9 cellular contexts compared by ENCODE assay signal in the genomic region with DNA sequence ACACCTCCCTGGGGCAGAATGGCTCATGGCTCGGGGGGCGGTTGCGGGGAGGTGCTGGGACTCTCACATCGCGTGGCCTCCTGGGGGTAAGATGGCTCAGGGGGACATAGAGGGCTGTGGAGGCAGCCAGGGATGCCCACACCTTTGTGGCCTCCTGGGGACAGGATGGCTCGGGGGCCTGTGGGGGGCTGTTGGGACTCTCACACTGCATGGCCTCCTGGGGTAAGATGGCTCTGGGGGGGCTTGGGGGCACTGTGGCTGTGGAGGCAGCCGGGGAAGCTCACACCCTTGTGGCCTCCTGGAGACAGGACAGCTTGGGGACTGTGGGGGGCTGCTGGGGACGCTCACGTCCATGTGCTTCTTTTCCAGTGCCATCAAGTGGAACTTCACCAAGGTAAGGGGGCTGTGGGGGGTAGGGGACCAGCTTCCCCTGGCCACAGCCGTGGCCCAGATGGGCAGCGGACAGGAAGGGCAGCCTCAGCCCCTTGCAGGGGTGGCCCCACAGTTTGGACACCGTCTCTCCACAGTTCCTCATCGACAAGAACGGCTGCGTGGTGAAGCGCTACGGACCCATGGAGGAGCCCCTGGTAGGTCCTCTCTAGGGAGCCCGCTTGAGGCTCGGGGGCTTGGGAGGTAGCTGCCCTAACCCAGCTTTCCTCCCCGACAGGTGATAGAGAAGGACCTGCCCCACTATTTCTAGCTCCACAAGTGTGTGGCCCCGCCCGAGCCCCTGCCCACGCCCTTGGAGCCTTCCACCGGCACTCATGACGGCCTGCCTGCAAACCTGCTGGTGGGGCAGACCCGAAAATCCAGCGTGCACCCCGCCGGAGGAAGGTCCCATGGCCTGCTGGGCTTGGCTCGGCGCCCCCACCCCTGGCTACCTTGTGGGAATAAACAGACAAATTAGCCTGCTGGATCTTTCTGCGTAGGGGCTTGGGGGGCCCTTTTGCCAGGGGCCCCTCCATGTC. TPM values are rescaled to one million over a fixed set of nuclear protein-coding genes. Genes with fewer than 3 reads are reported as not detected.
DNase-seq lines count a peak whose midpoint lies in the region; ATAC-seq and TF ChIP-seq lines count a peak whose summit lies in the region.
"Had no signal": no experiment of that assay in that cellular context is flagged by ENCODE, and none has a peak within 500 bp of the region (broad histone marks: within the 10 kb centered on the region; RNA-seq: fewer than 3 reads in every experiment).

No MANE protein-coding gene starts in this region.

- BruUV-seq in IMR-90 (replicated peaks; lab: Mats Ljungman, UMichigan), result TSS peak; percentile 84
- BruUV-seq in mammary epithelial cell (replicated peaks; lab: Mats Ljungman, UMichigan), result TSS peak; percentile 34

- no peak overlapping the region for H2BK5ac ChIP-seq in IMR-90 (ENCODE audit: low read depth, low read length, poor library complexity, severe bottlenecking)

- POLR2A ChIA-PET in IMR-90 (lab: Charles Lee; ENCODE audit: unreplicated experiment), result no interaction called here

- no peak overlapping the region for H3K27ac Mint-ChIP-seq in neural crest cell (ENCODE audit: unreplicated experiment)

- TF ChIP-seq RAD21 in IMR-90 (IDR thresholded peaks at IDR 0.05; ENCODE audit: low read length), result no peak

- ATAC-seq in IMR-90 (ENCODE audit: low read depth) (no peak), HG03280 (IDR thresholded peaks at IDR 0.05; ENCODE audit: unreplicated experiment) (no peak), HG03025 (IDR thresholded peaks at IDR 0.05; ENCODE audit: low FRiP score, unreplicated experiment) (no peak)

- H3K4me3 Mint-ChIP-seq in neural crest cell, result peak overlapping the region; percentile 84

- no peak overlapping the region for H3K14ac ChIP-seq in IMR-90 (replicated peaks; ENCODE audit: low read depth, low read length)

- DNase-seq in IMR-90 (no peak), mammary epithelial cell (no peak), neural crest cell (ENCODE audit: low read depth, low spot score) (no peak), SIG-M5 (lab: John Stamatoyannopoulos, UW) (no peak), NCI-H345 treated with DMSO at 0.1 percent for 48 hours (lab: John Stamatoyannopoulos, UW; ENCODE audit: unreplicated experiment) (no peak)
- DNase-seq: NCI-H774 had no signal

- H3K27ac ChIP-seq in BLaER1 (peak overlapping the region; percentile 68; the same call in 1 of the 2 replicates), IMR-90 (ENCODE audit: insufficient read depth, low read length) (peak overlapping the region; percentile 84; the same call in 1 of the 2 replicates), mammary epithelial cell (ENCODE audit: insufficient read depth, low read depth, low read length) (no peak overlapping the region)

- H3K79me1 ChIP-seq in IMR-90 (ENCODE audit: low read depth in 1 of 2, low read length in 2 of 2), result peaks cover 0 to 25% of the 10 kb centered on the region in 2 experiments; a peak in 2 of 4 replicates

- no peak overlapping the region for H3K23ac ChIP-seq in IMR-90 (ENCODE audit: low read depth, low read length)

- H2BK120ac ChIP-seq in IMR-90 (ENCODE audit: low read depth, low read length), result no peak overlapping the region

- H3K9me1 ChIP-seq in IMR-90 (ENCODE audit: insufficient read depth, low read length), result 0 out of 2 replicates have a peak, but pooled peaks cover 2% of the 10 kb centered on the region

- no peak overlapping the region for H4K5ac ChIP-seq in IMR-90 (ENCODE audit: low read depth, low read length)

- TF ChIP-seq POLR2A in IMR-90 (IDR thresholded peaks at IDR 0.05; ENCODE audit: low read depth, low read length), result no peak

- intact Hi-C loops in IMR-90 (cut with micrococcal nuclease), result no loop called here
- intact Hi-C loops in mammary epithelial cell (cut with micrococcal nuclease), result no loop called here

- H3K4me1 ChIP-seq in BLaER1 (peaks cover 58% of the 10 kb centered on the region), IMR-90 (ENCODE audit: control insufficient read depth, insufficient read depth, low read length) (peaks cover 10% of the 10 kb centered on the region), mammary epithelial cell (ENCODE audit: insufficient read depth, low read length) (peaks cover 37% of the 10 kb centered on the region)

- H3K56ac ChIP-seq in IMR-90 (ENCODE audit: extremely low read depth, insufficient read depth, low read length), result no peak overlapping the region

- H2AFZ ChIP-seq in IMR-90 (replicated peaks; ENCODE audit: low read length, poor library complexity) (no peak overlapping the region), mammary epithelial cell (ENCODE audit: low read depth, low read length) (no peak overlapping the region)

- H4K8ac ChIP-seq in IMR-90 (ENCODE audit: low read depth in 2 of 2, low read length in 2 of 2), result no peak overlapping the region

- no peak overlapping the region for H3K4ac ChIP-seq in IMR-90 (ENCODE audit: low read depth, low read length)

- H2AK5ac ChIP-seq in IMR-90 (ENCODE audit: low read depth, low read length), result peak overlapping the region; percentile 13; the same call in 1 of the 2 replicates

- no peak for TF ChIP-seq CTCF in IMR-90 (conservative IDR thresholded peaks at IDR 0.05; ENCODE audit: low read depth, low read length)
- no peak for TF ChIP-seq CTCF in mammary epithelial cell (conservative IDR thresholded peaks at IDR 0.05 in 1 of 2, IDR thresholded peaks at IDR 0.05 in 1 of 2; ENCODE audit: extremely low read depth in 1 of 2, insufficient read depth in 1 of 2, low read depth in 1 of 2, low read length in 2 of 2)
- no peak for TF ChIP-seq CTCF in neural crest cell (conservative IDR thresholded peaks at IDR 0.05)

- H2AK9ac ChIP-seq in IMR-90 (replicated peaks; ENCODE audit: low read depth, low read length, poor library complexity), result peak overlapping the region; percentile 11

- H3K4me1 Mint-ChIP-seq in neural crest cell, result peaks cover 14% of the 10 kb centered on the region

- CTCF ChIA-PET in IMR-90 (lab: Yijun Ruan, JAX), result interaction anchor here (0.6 kb wide), 1 partner anchor 76 kb away, joined by 4 read pairs; no protein-coding TSS in a partner anchor
- CTCF ChIA-PET in mammary epithelial cell (lab: Charles Lee; ENCODE audit: low non-redundant PET), result no interaction called here

- no peak overlapping the region for H4K91ac ChIP-seq in IMR-90 (ENCODE audit: insufficient read depth, low read depth, low read length)

- no peak overlapping the region for H2BK20ac ChIP-seq in IMR-90 (ENCODE audit: low read depth, low read length)

- in situ Hi-C loops in IMR-90 (cut with MboI; ENCODE audit: low sequenced_read_pairs) (loop anchor here (5.0 kb wide), 1 partner anchor 96 kb away; no protein-coding TSS in a partner anchor), mammary epithelial cell (cut with MboI; ENCODE audit: low sequenced_read_pairs in 2 of 2) (loop anchor here in 1 of 2 donors (5.0 kb wide), 1 partner anchor 96 kb away; no protein-coding TSS in a partner anchor)

- H3K9ac ChIP-seq in BLaER1, result peak overlapping the region; percentile 6
- no peak overlapping the region for H3K9ac ChIP-seq in IMR-90 (ENCODE audit: low read depth, low read length)
- H3K9ac ChIP-seq in mammary epithelial cell (ENCODE audit: insufficient read depth, low read length), result no peak overlapping the region

- peaks cover 14% of the 10 kb centered on the region for H3K79me2 ChIP-seq in mammary epithelial cell (ENCODE audit: insufficient read depth, low read length)

- 99% methylated on average over 12 of the region's 32 CpGs; no CpG with 5 or more reads in 1 of the 2 experiments for WGBS in IMR-90 (ENCODE audit: extremely low coverage in 2 of 2, insufficient read length in 1 of 2), 2 experiments
- 86% methylated on average over 14 of the region's 32 CpGs for WGBS in mammary epithelial cell (ENCODE audit: low coverage, missing lambda C conversion rate)

- H3K36me3 ChIP-seq in BLaER1 (peaks cover 48% of the 10 kb centered on the region), IMR-90 (ENCODE audit: control insufficient read depth, insufficient read depth, low read length) (peaks cover 53% of the 10 kb centered on the region), mammary epithelial cell (ENCODE audit: insufficient read depth, low read length) (no peaks in the 10 kb centered on the region)

- no peaks in the 10 kb centered on the region for H3K27me3 Mint-ChIP-seq in neural crest cell (ENCODE audit: low read depth)

- no peak overlapping the region for H2BK15ac ChIP-seq in IMR-90 (ENCODE audit: low read depth, low read length)

- no peaks in the 10 kb centered on the region for H3K9me3 Mint-ChIP-seq in neural crest cell

- dilution Hi-C loops in IMR-90 (cut with HindIII; ENCODE audit: low sequenced_read_pairs, unreplicated experiment), result no loop called here
- dilution Hi-C loops in mammary epithelial cell (cut with HindIII; ENCODE audit: low sequenced_read_pairs), result no loop called here

- no peak overlapping the region for H3K18ac ChIP-seq in IMR-90 (ENCODE audit: low read depth, low read length)

- peaks cover 59% of the 10 kb centered on the region for H4K20me1 ChIP-seq in BLaER1
- H4K20me1 ChIP-seq in IMR-90 (ENCODE audit: insufficient read depth, low read length), result peaks cover 53% of the 10 kb centered on the region
- peaks cover 13% of the 10 kb centered on the region for H4K20me1 ChIP-seq in mammary epithelial cell (ENCODE audit: insufficient read depth, low read length)

- H3K9me3 ChIP-seq in BLaER1, result no peaks in the 10 kb centered on the region
- H3K9me3 ChIP-seq in IMR-90 (ENCODE audit: control insufficient read depth, insufficient read depth, low read length), result no peaks in the 10 kb centered on the region
- no peaks in the 10 kb centered on the region for H3K9me3 ChIP-seq in mammary epithelial cell (replicated peaks; ENCODE audit: insufficient read depth, low read length)

- no peaks in the 10 kb centered on the region for H3K36me3 Mint-ChIP-seq in neural crest cell (ENCODE audit: low read depth)

- no peaks in the 10 kb centered on the region for H3K27me3 ChIP-seq in BLaER1
- no peaks in the 10 kb centered on the region for H3K27me3 ChIP-seq in IMR-90 (ENCODE audit: control insufficient read depth, insufficient read depth, low read length)
- no peaks in the 10 kb centered on the region for H3K27me3 ChIP-seq in mammary epithelial cell (ENCODE audit: insufficient read depth, low read length)

- peak overlapping the region; percentile 90 for H3K4me2 ChIP-seq in BLaER1
- H3K4me2 ChIP-seq in IMR-90 (ENCODE audit: low read depth, low read length), result no peak overlapping the region; the same call in 1 of the 2 replicates
- peak overlapping the region; percentile 100 for H3K4me2 ChIP-seq in mammary epithelial cell (ENCODE audit: insufficient read depth, low read depth, low read length)

- H3K4me3 ChIP-seq in BLaER1 (no peak overlapping the region), IMR-90 (ENCODE audit: insufficient read depth, low read depth, low read length) (no peak overlapping the region), mammary epithelial cell (replicated peaks in 1 of 3; ENCODE audit: insufficient read depth in 1 of 3, low read depth in 2 of 3, low read length in 3 of 3) (no peak overlapping the region)

RNA-seq across cellular contexts. Expression of a gene that starts 2.4 kb away (rescaled TPM):
- total RNA-seq in IMR-90 (2012; rRNA removed), result 357 and 415 TPM in 2 replicates
- polyA plus RNA-seq in IMR-90 (2012; rRNA removed), result 1,083 and 1,136 TPM in 2 replicates
- polyA plus RNA-seq in IMR-90 (2012; cell fraction: cytosol; rRNA removed), result 2,056 and 2,058 TPM in 2 replicates
- polyA plus RNA-seq in IMR-90 (2012; cell fraction: nucleus; rRNA removed; ENCODE audit: low replicate concordance), result 1,128 and 1,215 TPM in 2 replicates
- total RNA-seq in mammary epithelial cell, result 100 to 1,000 TPM; 154 to 216 TPM
- polyA plus RNA-seq in mammary epithelial cell, result 357 TPM
- 97.5 TPM for polyA minus RNA-seq in mammary epithelial cell
- total RNA-seq in neural crest cell, result 300 and 313 TPM in 2 replicates

RNA-seq across cellular contexts. Expression of a gene that starts 11.0 kb away (rescaled TPM):
- total RNA-seq in IMR-90 (2012; rRNA removed) (195 and 294 TPM in 2 replicates), mammary epithelial cell (100 to 1,000 TPM in 1 of 2 donors, 10 to 100 TPM in 1; 63.7 to 233 TPM), neural crest cell (256 and 257 TPM in 2 replicates)
- polyA plus RNA-seq in IMR-90 (2012; rRNA removed) (391 and 449 TPM in 2 replicates), mammary epithelial cell (258 TPM)
- polyA plus RNA-seq in IMR-90 (2012; cell fraction: cytosol; rRNA removed), result 408 and 821 TPM in 2 replicates
- polyA plus RNA-seq in IMR-90 (2012; cell fraction: nucleus; rRNA removed; ENCODE audit: low replicate concordance), result 242 and 436 TPM in 2 replicates
- 118 TPM for polyA minus RNA-seq in mammary epithelial cell

RNA-seq across cellular contexts. Expression of a gene that starts 39.2 kb away (rescaled TPM):
- total RNA-seq in IMR-90 (2012; rRNA removed) (0.83 and 1.3 TPM in 2 replicates), mammary epithelial cell (1 to 10 TPM in 1 of 2 donors, under 1 TPM in 1; 0.94 to 6.0 TPM), neural crest cell (1.6 and 1.7 TPM in 2 replicates)
- polyA plus RNA-seq in IMR-90 (2012; rRNA removed) (1.4 and 1.7 TPM in 2 replicates), mammary epithelial cell (1.3 TPM)
- polyA plus RNA-seq in IMR-90 (2012; cell fraction: cytosol; rRNA removed), result 2.0 and 2.2 TPM in 2 replicates
- polyA plus RNA-seq in IMR-90 (2012; cell fraction: nucleus; rRNA removed; ENCODE audit: low replicate concordance), result 3.0 and 10.5 TPM in 2 replicates
- 0.10 TPM for polyA minus RNA-seq in mammary epithelial cell
